15 cellular contexts compared by ENCODE assay signal in the genomic region with DNA sequence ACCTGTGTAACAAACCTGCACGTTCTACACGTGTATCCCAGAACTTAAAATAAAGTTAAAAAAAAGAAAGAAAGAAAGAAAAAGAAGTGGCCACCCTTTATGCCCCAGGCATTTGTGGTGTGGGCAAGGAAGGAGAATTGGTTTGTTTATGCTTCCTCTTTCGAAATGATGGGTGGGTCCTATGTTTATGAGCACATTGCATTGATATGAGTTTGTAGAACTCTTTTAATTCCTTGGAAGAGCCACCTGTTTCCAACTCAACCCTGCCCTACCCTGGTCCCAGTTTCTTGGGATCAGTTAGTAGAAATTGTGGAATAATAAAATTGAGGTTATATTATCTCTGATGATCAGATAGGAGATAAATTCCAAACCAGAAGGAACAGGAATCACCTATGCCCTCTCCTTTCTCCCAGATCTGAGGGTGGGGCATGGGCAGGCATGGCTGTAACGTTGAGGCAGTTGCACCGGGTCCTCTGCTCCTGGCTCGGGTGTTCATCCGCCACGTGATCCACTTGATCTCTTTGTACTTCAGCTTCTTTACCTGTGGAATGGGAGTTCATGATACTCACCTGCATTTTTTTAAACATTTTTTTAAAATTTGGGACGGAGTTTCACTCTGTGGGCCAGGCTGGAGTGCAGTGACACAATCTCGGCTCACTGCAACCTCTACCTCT. TPM values are rescaled to one million over a fixed set of nuclear protein-coding genes. Genes with fewer than 3 reads are reported as not detected.
DNase-seq lines count a peak whose midpoint lies in the region; ATAC-seq, FAIRE-seq and TF ChIP-seq lines count a peak whose summit lies in the region.
"Had no signal": no experiment of that assay in that cellular context is flagged by ENCODE, and none has a peak within 500 bp of the region (broad histone marks: within the 10 kb centered on the region; RNA-seq: fewer than 3 reads in every experiment).

No MANE protein-coding gene starts in this region.

- no peak for FAIRE-seq in keratinocyte (lab: Jason Lieb, UNC)

- H3K36me3 Mint-ChIP-seq in natural killer cell, result no peaks in the 10 kb centered on the region

- H3F3A ChIP-seq in PC-3 (ENCODE audit: low read length, unreplicated experiment), result no peaks in the 10 kb centered on the region

- POLR2A ChIA-PET in HEK293 (lab: Yijun Ruan, JAX), result no interaction called here
- POLR2A ChIA-PET in PC-3 (lab: Charles Lee; ENCODE audit: unreplicated experiment), result interaction anchor here (0.5 kb wide), 1 partner anchor 11 kb away, joined by 3 read pairs; no protein-coding TSS in a partner anchor

- H3K9me1 ChIP-seq in keratinocyte (ENCODE audit: control insufficient read depth, extremely low read depth, insufficient read depth, low read length), result peaks cover 2% of the 10 kb centered on the region

- H3K4me1 ChIP-seq in BLaER1 (peaks cover 25% of the 10 kb centered on the region), HEK293 (ENCODE audit: control insufficient read depth, insufficient read depth, low read length) (peaks cover 2% of the 10 kb centered on the region; the same call in 1 of the 2 replicates), PC-3 (ENCODE audit: insufficient read depth, low read length) (peaks cover 36% of the 10 kb centered on the region), keratinocyte (ENCODE audit: control insufficient read depth, extremely low read depth, insufficient read depth, low read length) (peaks cover 9% of the 10 kb centered on the region)

- H4K20me1 ChIP-seq in BLaER1, result no peaks in the 10 kb centered on the region
- H4K20me1 ChIP-seq in PC-3 (ENCODE audit: low read length), result no peaks in the 10 kb centered on the region
- no peaks in the 10 kb centered on the region for H4K20me1 ChIP-seq in keratinocyte (ENCODE audit: control insufficient read depth, extremely low read depth, insufficient read depth, low read length)

- no peaks in the 10 kb centered on the region for H3K27me3 Mint-ChIP-seq in natural killer cell (ENCODE audit: low read depth in 2 of 2)

- H3K4me2 ChIP-seq in BLaER1 (peak overlapping the region; percentile 61), PC-3 (ENCODE audit: low read length) (peak overlapping the region; percentile 47), keratinocyte (ENCODE audit: control insufficient read depth, extremely low read depth, insufficient read depth, low read depth, low read length) (no peak overlapping the region)

- no peak overlapping the region for H3K4me3 ChIP-seq in BLaER1
- no peak overlapping the region for H3K4me3 ChIP-seq in HEK293 (ENCODE audit: low read depth, low read length)
- H3K4me3 ChIP-seq in PC-3 (ENCODE audit: low read length), result no peak overlapping the region
- no peak overlapping the region for H3K4me3 ChIP-seq in keratinocyte (ENCODE audit: control insufficient read depth in 2 of 3, extremely low read depth in 1 of 3, insufficient read depth in 2 of 3, low read depth in 1 of 3, low read length in 3 of 3)
- no peak overlapping the region for H3K4me3 ChIP-seq in WERI-Rb-1 (ENCODE audit: low read depth, low read length)

- H3K36me3 ChIP-seq in BLaER1 (0 out of 2 replicates have a peak, but pooled peaks cover 7% of the 10 kb centered on the region), HEK293 (ENCODE audit: control insufficient read depth in 2 of 2, insufficient read depth in 1 of 2, low read length in 2 of 2) (no peaks in the 10 kb centered on the region), PC-3 (ENCODE audit: low read depth, low read length) (no peaks in the 10 kb centered on the region; the same call in 1 of the 2 replicates), keratinocyte (ENCODE audit: control insufficient read depth in 2 of 2, extremely low read depth in 1 of 2, insufficient read depth in 2 of 2, low read length in 2 of 2) (peaks cover 3 to 5% of the 10 kb centered on the region in 2 experiments), WERI-Rb-1 (no peaks in the 10 kb centered on the region; the same call in none of the 2 replicates)

- H3K79me2 ChIP-seq in PC-3 (ENCODE audit: low read length) (peaks cover 11% of the 10 kb centered on the region; the same call in 1 of the 2 replicates), keratinocyte (ENCODE audit: control insufficient read depth, insufficient read depth, low read length) (no peaks in the 10 kb centered on the region)

- dilution Hi-C loops in keratinocyte (cut with MboI; ENCODE audit: extremely low pct_ligation_motif_present, low sequenced_read_pairs), result no loop called here

- no peak for TF ChIP-seq CTCF in HEK293 (tag by site-specific recombination; IDR thresholded peaks at IDR 0.05)
- no peak for TF ChIP-seq CTCF in PC-3 (conservative IDR thresholded peaks at IDR 0.05; ENCODE audit: low read depth, low read length)
- TF ChIP-seq CTCF in keratinocyte (optimal IDR thresholded peaks at IDR 0.05 in 1 of 3, IDR thresholded peaks at IDR 0.05 in 1 of 3, conservative IDR thresholded peaks at IDR 0.05 in 1 of 3; ENCODE audit: extremely low read depth in 1 of 3, insufficient read depth in 2 of 3, low read length in 3 of 3), result no peak
- no peak for TF ChIP-seq CTCF in natural killer cell (IDR thresholded peaks at IDR 0.05)
- TF ChIP-seq CTCF in WERI-Rb-1 (IDR thresholded peaks at IDR 0.05; ENCODE audit: low read depth, low read length), result no peak

- ATAC-seq in PC-3 (peak; percentile 85), natural killer cell (no peak)

- H3K4me1 Mint-ChIP-seq in natural killer cell, result peaks cover 0 to 14% of the 10 kb centered on the region in 2 donors

- no peak overlapping the region for H3K27ac ChIP-seq in BLaER1
- no peak overlapping the region for H3K27ac ChIP-seq in HEK293 (ENCODE audit: extremely low read depth, low read depth, low read length)
- H3K27ac ChIP-seq in PC-3 (ENCODE audit: low read length), result peak overlapping the region; percentile 9; the same call in 1 of the 2 replicates
- H3K27ac ChIP-seq in keratinocyte (ENCODE audit: control insufficient read depth, insufficient read depth, low read length), result no peak overlapping the region
- no peak overlapping the region for H3K27ac ChIP-seq in WERI-Rb-1

- H3K9me3 ChIP-seq in BLaER1 (no peaks in the 10 kb centered on the region), HEK293 (ENCODE audit: control insufficient read depth, insufficient read depth, low read depth, low read length) (no peaks in the 10 kb centered on the region), PC-3 (ENCODE audit: low read length) (no peaks in the 10 kb centered on the region), keratinocyte (ENCODE audit: control insufficient read depth, low read depth, low read length) (no peaks in the 10 kb centered on the region), WERI-Rb-1 (ENCODE audit: severe bottlenecking) (no peaks in the 10 kb centered on the region)

- H3K27ac Mint-ChIP-seq in natural killer cell, result no peak overlapping the region

- no peak overlapping the region for H3K4me3 Mint-ChIP-seq in natural killer cell

- H3K9ac ChIP-seq in BLaER1, result no peak overlapping the region
- H3K9ac ChIP-seq in PC-3 (ENCODE audit: low read length), result no peak overlapping the region
- no peak overlapping the region for H3K9ac ChIP-seq in keratinocyte (ENCODE audit: control insufficient read depth, extremely low read depth, insufficient read depth, low read length)

- CTCF ChIA-PET in HEK293 (lab: Yijun Ruan, JAX), result interaction anchor here (1.2 kb wide), 1 partner anchor 27 kb away, joined by 4 read pairs; no protein-coding TSS in a partner anchor
- CTCF ChIA-PET in PC-3 (lab: Charles Lee), result no interaction called here

- H2AFZ ChIP-seq in PC-3 (ENCODE audit: low read length) (no peak overlapping the region), keratinocyte (ENCODE audit: control insufficient read depth, low read length) (no peak overlapping the region)

- no peaks in the 10 kb centered on the region for H3K9me2 ChIP-seq in PC-3 (replicated peaks; ENCODE audit: low read length)

- BruUV-seq in PC-3 (replicated peaks; lab: Mats Ljungman, UMichigan), result no TSS peak

- intact Hi-C loops in PC-3 (cut with micrococcal nuclease), result no loop called here
- intact Hi-C loops in natural killer cell (cut with micrococcal nuclease), result no loop called here

- H3K9me3 Mint-ChIP-seq in natural killer cell, result no peaks in the 10 kb centered on the region

- no peaks in the 10 kb centered on the region for H3K27me3 ChIP-seq in BLaER1
- H3K27me3 ChIP-seq in PC-3 (ENCODE audit: low read length), result no peaks in the 10 kb centered on the region
- no peaks in the 10 kb centered on the region for H3K27me3 ChIP-seq in keratinocyte (ENCODE audit: control insufficient read depth, extremely low read depth, insufficient read depth, low read length)
- no peaks in the 10 kb centered on the region for H3K27me3 ChIP-seq in WERI-Rb-1 (ENCODE audit: insufficient read depth, low read depth, severe bottlenecking)

- DNase-seq in PC-3, result peak; percentile 90
- DNase-seq in keratinocyte (ENCODE audit: low read depth, low spot score), result peak; percentile 30
- no peak for DNase-seq in natural killer cell
- no peak for DNase-seq in cortex of kidney (lab: John Stamatoyannopoulos, UW)
- DNase-seq in NCI-H2029 treated with DMSO at 0.1 percent for 48 hours (lab: John Stamatoyannopoulos, UW), result no peak
- DNase-seq in WERI-Rb-1, result no peak
- DNase-seq: activated effector memory CD4-positive, alpha-beta T cell treated with Interleukin-2 at 50 U/mL for 16 hours; caudate nucleus; GDM1; NCI-H510A had no signal

RNA-seq across cellular contexts. Expression of gene CHAD, which starts 15.9 kb away (rescaled TPM):
- not detected in 2 replicates for total RNA-seq in PC-3 (2014; rRNA removed)
- polyA plus RNA-seq in keratinocyte, result not detected in 3 replicates
- polyA plus RNA-seq in keratinocyte (2011; ENCODE audit: low read depth), result not detected
- polyA plus RNA-seq in keratinocyte (2011; cell fraction: cytosol; rRNA removed), result not detected in 2 replicates
- not detected in 2 replicates for polyA plus RNA-seq in keratinocyte (2011; cell fraction: nucleus; rRNA removed)
- polyA plus RNA-seq in keratinocyte (2012; ENCODE audit: low replicate concordance), result 0.48 and 0.80 TPM in 2 replicates
- polyA minus RNA-seq in keratinocyte, result not detected in 3 replicates
- polyA minus RNA-seq in keratinocyte (2011; cell fraction: cytosol; rRNA and poly(A)+ RNA removed), result not detected
- not detected in 2 replicates for polyA minus RNA-seq in keratinocyte (2011; cell fraction: nucleus; rRNA and poly(A)+ RNA removed)
- total RNA-seq in natural killer cell, result under 1 TPM in 1 of 3 donors, not detected in 2; 0.60 TPM
- total RNA-seq: fibroblast of lung, ureter had no signal
- polyA plus RNA-seq: fibroblast of lung, neural cell had no signal

RNA-seq across cellular contexts. Expression of gene RSAD1, which starts 25.9 kb away (rescaled TPM):
- 37.7 and 46.7 TPM in 2 replicates for total RNA-seq in PC-3 (2014; rRNA removed)
- polyA plus RNA-seq in keratinocyte, result 25.5 to 28.5 TPM (median 28.2 TPM) in 3 replicates
- 11.0 TPM for polyA plus RNA-seq in keratinocyte (2011; ENCODE audit: low read depth)
- 14.4 and 15.4 TPM in 2 replicates for polyA plus RNA-seq in keratinocyte (2011; cell fraction: cytosol; rRNA removed)
- polyA plus RNA-seq in keratinocyte (2011; cell fraction: nucleus; rRNA removed), result 58.5 and 61.1 TPM in 2 replicates
- polyA plus RNA-seq in keratinocyte (2012; ENCODE audit: low replicate concordance), result 20.2 and 28.1 TPM in 2 replicates
- polyA minus RNA-seq in keratinocyte, result 15.0 to 22.0 TPM (median 20.6 TPM) in 3 replicates
- polyA minus RNA-seq in keratinocyte (2011; cell fraction: cytosol; rRNA and poly(A)+ RNA removed), result 16.1 TPM
- 22.8 and 23.6 TPM in 2 replicates for polyA minus RNA-seq in keratinocyte (2011; cell fraction: nucleus; rRNA and poly(A)+ RNA removed)
- 10 to 100 TPM; 49.0 to 71.3 (median 56.5) TPM for total RNA-seq in natural killer cell

RNA-seq across cellular contexts. Expression of gene ACSF2, which starts 26.7 kb away (rescaled TPM):
- total RNA-seq in PC-3 (2014; rRNA removed) (69.3 and 72.7 TPM in 2 replicates), natural killer cell (10 to 100 TPM; 24.2 to 40.6 (median 25.8) TPM)
- polyA plus RNA-seq in keratinocyte, result 57.6 to 102 TPM (median 71.9 TPM) in 3 replicates
- polyA plus RNA-seq in keratinocyte (2011; ENCODE audit: low read depth), result 101 TPM
- polyA plus RNA-seq in keratinocyte (2011; cell fraction: cytosol; rRNA removed), result 44.9 and 50.9 TPM in 2 replicates
- polyA plus RNA-seq in keratinocyte (2011; cell fraction: nucleus; rRNA removed), result 241 and 303 TPM in 2 replicates
- polyA plus RNA-seq in keratinocyte (2012; ENCODE audit: low replicate concordance), result 46.5 and 47.5 TPM in 2 replicates
- 92.0 to 164 TPM (median 110 TPM) in 3 replicates for polyA minus RNA-seq in keratinocyte
- 35.7 TPM for polyA minus RNA-seq in keratinocyte (2011; cell fraction: cytosol; rRNA and poly(A)+ RNA removed)
- 93.2 and 125 TPM in 2 replicates for polyA minus RNA-seq in keratinocyte (2011; cell fraction: nucleus; rRNA and poly(A)+ RNA removed)
- polyA plus RNA-seq: neural cell had no signal

RNA-seq across cellular contexts. Expression of gene LRRC59, which starts 55.4 kb away (rescaled TPM):
- total RNA-seq in PC-3 (2014; rRNA removed) (324 and 427 TPM in 2 replicates), natural killer cell (10 to 100 TPM; 55.6 to 62.7 (median 56.0) TPM)
- polyA plus RNA-seq in keratinocyte, result 90.4 to 162 TPM (median 152 TPM) in 3 replicates
- polyA plus RNA-seq in keratinocyte (2011; ENCODE audit: low read depth), result 25.2 TPM
- 134 and 193 TPM in 2 replicates for polyA plus RNA-seq in keratinocyte (2011; cell fraction: cytosol; rRNA removed)
- polyA plus RNA-seq in keratinocyte (2011; cell fraction: nucleus; rRNA removed), result 99.4 and 102 TPM in 2 replicates
- polyA plus RNA-seq in keratinocyte (2012; ENCODE audit: low replicate concordance), result 52.5 and 197 TPM in 2 replicates
- polyA minus RNA-seq in keratinocyte, result 122 to 199 TPM (median 164 TPM) in 3 replicates
- polyA minus RNA-seq in keratinocyte (2011; cell fraction: cytosol; rRNA and poly(A)+ RNA removed), result 102 TPM
- polyA minus RNA-seq in keratinocyte (2011; cell fraction: nucleus; rRNA and poly(A)+ RNA removed), result 38.3 and 62.2 TPM in 2 replicates

RNA-seq across cellular contexts. Expression of gene MYCBPAP, which starts 55.5 kb away (rescaled TPM):
- total RNA-seq in PC-3 (2014; rRNA removed), result 0.29 and 1.9 TPM in 2 replicates
- polyA plus RNA-seq in keratinocyte, result 5.1 to 9.5 TPM (median 9.0 TPM) in 3 replicates
- 2.4 TPM for polyA plus RNA-seq in keratinocyte (2011; ENCODE audit: low read depth)
- 1.9 and 2.1 TPM in 2 replicates for polyA plus RNA-seq in keratinocyte (2011; cell fraction: cytosol; rRNA removed)
- 30.5 and 34.7 TPM in 2 replicates for polyA plus RNA-seq in keratinocyte (2011; cell fraction: nucleus; rRNA removed)
- polyA plus RNA-seq in keratinocyte (2012; ENCODE audit: low replicate concordance), result 0.85 and 9.1 TPM in 2 replicates
- 1.4 to 6.3 TPM (median 4.1 TPM) in 3 replicates for polyA minus RNA-seq in keratinocyte
- polyA minus RNA-seq in keratinocyte (2011; cell fraction: cytosol; rRNA and poly(A)+ RNA removed), result 5.6 TPM
- polyA minus RNA-seq in keratinocyte (2011; cell fraction: nucleus; rRNA and poly(A)+ RNA removed), result 4.7 and 7.4 TPM in 2 replicates
- 1 to 10 TPM in 1 of 3 donors, under 1 TPM in 2; 0.26 to 4.9 (median 0.70) TPM for total RNA-seq in natural killer cell

Comparison
In these comparisons a context has a peak if more than half of its experiments do, and no peak if none do; other contexts are left out.
1. DNase-seq: peak in PC-3 (single experiment) and keratinocyte (single experiment); none in natural killer cell (single experiment), cortex of kidney (single experiment), NCI-H2029 treated with DMSO at 0.1 percent for 48 hours (single experiment) and WERI-Rb-1 (single experiment).